In the genomic region with DNA sequence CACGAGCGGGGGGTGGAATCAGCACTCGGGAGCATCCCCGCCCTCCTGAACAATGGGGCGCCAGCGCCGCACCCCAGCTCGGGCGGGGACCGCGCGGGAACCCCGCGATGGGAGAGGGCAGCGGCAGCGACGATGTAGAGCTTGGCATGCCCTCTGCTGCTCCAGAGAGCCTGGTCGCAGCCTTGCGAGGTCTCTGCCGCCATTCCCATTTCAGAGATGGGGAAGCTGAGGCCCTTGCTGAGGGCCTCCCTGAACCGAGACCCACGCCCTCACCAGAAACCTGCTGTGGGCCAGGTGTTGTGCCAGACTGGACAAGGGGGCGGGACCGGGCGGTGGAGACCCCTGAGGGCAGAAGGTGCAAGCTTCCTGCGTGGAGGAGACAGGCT, we compare ENCODE assay signal across 8 cellular contexts. TPM values are rescaled to one million over a fixed set of nuclear protein-coding genes. Genes with fewer than 3 reads are reported as not detected.
DNase-seq lines count a peak whose midpoint lies in the region; ATAC-seq and TF ChIP-seq lines count a peak whose summit lies in the region.

No MANE protein-coding gene starts in this region.

- H3K4me3 ChIP-seq in body of pancreas (peak overlapping the region; percentile 44 to 81), uterus (peak overlapping the region; percentile 82 to 94)

- H3K9me3 ChIP-seq in body of pancreas (no peaks in the 10 kb centered on the region), uterus (no peaks in the 10 kb centered on the region)

- intact Hi-C loops in body of pancreas (cut with DNase I) (no loop called here), uterus (cut with DNase I; ENCODE audit: low total_unique reads) (no loop called here)

- H3K36me3 Mint-ChIP-seq in memory B cell = no peaks in the 10 kb centered on the region

- DNase-seq in body of pancreas (peak in 1 of 4 donors; percentile 30), memory B cell (ENCODE audit: low spot score in 2 of 2) (no peak), uterus (no peak), iPS-NIHi7 (ENCODE audit: extremely low spot score) (no peak)

- 4% methylated on average over 26 of the region's 26 CpGs; no CpG with 5 or more reads in 1 of the 2 donors for WGBS in body of pancreas, 2 donors

- H3K27ac ChIP-seq in body of pancreas (peak overlapping the region in 3 of 4 donors; percentile 73 to 83 (median 79)), uterus (peak overlapping the region; percentile 83 to 91)

- peak overlapping the region; percentile 60 for H3K27ac Mint-ChIP-seq in memory B cell

- H3K36me3 ChIP-seq in body of pancreas (replicated peaks in 1 of 2; ENCODE audit: insufficient read depth in 1 of 2, low read depth in 2 of 2) (no peaks in the 10 kb centered on the region), uterus (no peaks in the 10 kb centered on the region)

- H3K4me1 ChIP-seq in body of pancreas (peaks cover 29% of the 10 kb centered on the region), uterus (no peaks in the 10 kb centered on the region)

- ATAC-seq in GM18519 (IDR thresholded peaks at IDR 0.05; ENCODE audit: low FRiP score, unreplicated experiment) = peak; percentile 23
- ATAC-seq in HG03103 (IDR thresholded peaks at IDR 0.05; ENCODE audit: low read depth, unreplicated experiment) = peak; percentile 18
- no peak for ATAC-seq in body of pancreas
- no peak for ATAC-seq in memory B cell (ENCODE audit: low read depth)
- ATAC-seq in HG02981 (IDR thresholded peaks at IDR 0.05; ENCODE audit: unreplicated experiment) = no peak
- ATAC-seq in HG03196 (IDR thresholded peaks at IDR 0.05; ENCODE audit: unreplicated experiment) = no peak

- TF ChIP-seq POLR2A in body of pancreas (IDR thresholded peaks at IDR 0.05) (no peak), uterus (IDR thresholded peaks at IDR 0.05) (no peak)

- no peaks in the 10 kb centered on the region for H3K27me3 Mint-ChIP-seq in memory B cell

- H3K27me3 ChIP-seq in body of pancreas (no peaks in the 10 kb centered on the region), uterus (no peaks in the 10 kb centered on the region)

- peak overlapping the region; percentile 86 for H3K4me3 Mint-ChIP-seq in memory B cell

- TF ChIP-seq CTCF in body of pancreas (IDR thresholded peaks at IDR 0.05) (no peak), uterus (IDR thresholded peaks at IDR 0.05) (no peak)

- H3K4me1 Mint-ChIP-seq in memory B cell = peaks cover 24% of the 10 kb centered on the region

- H3K9me3 Mint-ChIP-seq in memory B cell = no peaks in the 10 kb centered on the region

RNA-seq across cellular contexts. Expression of a gene that starts 0.6 kb away (rescaled TPM):
- total RNA-seq in body of pancreas = 1 to 10 TPM; 9.6 to 9.9 TPM
- 10 to 100 TPM in 3 of 4 donors, 1 to 10 TPM in 1; 6.1 to 16.2 (median 13.1) TPM for total RNA-seq in uterus

Comparison
In these comparisons a context has a peak if more than half of its experiments do, and no peak if none do; other contexts are left out.
1. ATAC-seq: peak in GM18519 (single experiment) and HG03103 (single experiment); none in body of pancreas (single experiment), memory B cell (single experiment), HG02981 (single experiment) and HG03196 (single experiment).